ENCODE assay signal across 1 cellular context in the genomic region with DNA sequence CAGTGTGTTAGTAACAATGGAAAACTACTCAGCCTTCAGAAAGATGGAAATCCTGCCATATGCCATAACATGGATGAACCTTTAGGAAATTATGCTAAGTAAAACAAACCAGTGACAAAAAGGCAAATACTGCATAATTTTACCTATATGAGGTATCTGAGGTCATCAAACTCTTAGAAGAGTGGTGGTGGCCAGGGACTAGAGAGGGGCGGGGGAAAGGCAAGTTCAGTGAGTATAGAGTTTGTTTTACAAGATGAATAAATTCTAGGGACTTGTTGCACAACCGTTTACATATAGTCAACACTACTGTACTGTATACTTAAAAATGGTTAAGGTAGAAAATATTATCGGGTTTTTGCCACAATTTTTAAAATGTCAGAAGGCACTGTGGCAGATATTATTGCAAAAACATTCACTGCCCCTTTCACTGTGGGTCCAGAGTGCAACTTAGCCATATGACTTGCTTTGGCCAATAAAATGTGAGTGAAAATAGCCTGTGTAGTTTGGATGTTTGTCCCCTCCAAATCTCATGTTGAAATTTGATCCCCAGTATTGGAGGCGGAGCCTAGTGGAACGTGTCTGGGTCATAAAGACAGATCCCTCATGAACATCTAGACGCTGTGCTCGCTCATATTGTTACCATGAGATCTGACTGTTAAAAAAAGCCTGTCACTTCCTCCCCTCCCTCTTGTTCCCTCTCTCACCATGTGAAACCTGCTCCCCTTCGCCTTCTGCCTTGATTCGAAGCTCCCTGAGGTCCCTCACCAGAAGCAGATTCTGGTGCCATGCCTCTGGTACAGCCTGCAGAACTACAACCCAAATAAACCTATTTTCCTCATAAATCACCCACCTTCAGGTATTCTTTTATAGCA.
TF ChIP-seq lines count a peak whose summit lies in the region.

No MANE protein-coding gene starts in this region.

TF ChIP-seq in WTC11, 78 proteins besides CTCF, POLR2A, EP300 and RAD21 (continued from another document):
- TF ChIP-seq, protein P1, sequence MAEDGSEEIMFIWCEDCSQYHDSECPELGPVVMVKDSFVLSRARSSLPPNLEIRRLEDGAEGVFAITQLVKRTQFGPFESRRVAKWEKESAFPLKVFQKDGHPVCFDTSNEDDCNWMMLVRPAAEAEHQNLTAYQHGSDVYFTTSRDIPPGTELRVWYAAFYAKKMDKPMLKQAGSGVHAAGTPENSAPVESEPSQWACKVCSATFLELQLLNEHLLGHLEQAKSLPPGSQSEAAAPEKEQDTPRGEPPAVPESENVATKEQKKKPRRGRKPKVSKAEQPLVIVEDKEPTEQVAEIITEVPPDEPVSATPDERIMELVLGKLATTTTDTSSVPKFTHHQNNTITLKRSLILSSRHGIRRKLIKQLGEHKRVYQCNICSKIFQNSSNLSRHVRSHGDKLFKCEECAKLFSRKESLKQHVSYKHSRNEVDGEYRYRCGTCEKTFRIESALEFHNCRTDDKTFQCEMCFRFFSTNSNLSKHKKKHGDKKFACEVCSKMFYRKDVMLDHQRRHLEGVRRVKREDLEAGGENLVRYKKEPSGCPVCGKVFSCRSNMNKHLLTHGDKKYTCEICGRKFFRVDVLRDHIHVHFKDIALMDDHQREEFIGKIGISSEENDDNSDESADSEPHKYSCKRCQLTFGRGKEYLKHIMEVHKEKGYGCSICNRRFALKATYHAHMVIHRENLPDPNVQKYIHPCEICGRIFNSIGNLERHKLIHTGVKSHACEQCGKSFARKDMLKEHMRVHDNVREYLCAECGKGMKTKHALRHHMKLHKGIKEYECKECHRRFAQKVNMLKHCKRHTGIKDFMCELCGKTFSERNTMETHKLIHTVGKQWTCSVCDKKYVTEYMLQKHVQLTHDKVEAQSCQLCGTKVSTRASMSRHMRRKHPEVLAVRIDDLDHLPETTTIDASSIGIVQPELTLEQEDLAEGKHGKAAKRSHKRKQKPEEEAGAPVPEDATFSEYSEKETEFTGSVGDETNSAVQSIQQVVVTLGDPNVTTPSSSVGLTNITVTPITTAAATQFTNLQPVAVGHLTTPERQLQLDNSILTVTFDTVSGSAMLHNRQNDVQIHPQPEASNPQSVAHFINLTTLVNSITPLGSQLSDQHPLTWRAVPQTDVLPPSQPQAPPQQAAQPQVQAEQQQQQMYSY (CRISPR knock-in tag; IDR thresholded peaks at IDR 0.05): no peak
- TF ChIP-seq ZNF263 (CRISPR knock-in tag; IDR thresholded peaks at IDR 0.05; ENCODE audit: low read depth) (no peak), NR3C1 (CRISPR knock-in tag; conservative IDR thresholded peaks at IDR 0.05; ENCODE audit: low read depth) (no peak), GTF2I (CRISPR knock-in tag; conservative IDR thresholded peaks at IDR 0.05) (no peak), CBFB (CRISPR knock-in tag; IDR thresholded peaks at IDR 0.05; ENCODE audit: low read depth) (no peak), SP1 (CRISPR knock-in tag; conservative IDR thresholded peaks at IDR 0.05) (no peak), ZNF396 (CRISPR knock-in tag; IDR thresholded peaks at IDR 0.05; ENCODE audit: borderline replicate concordance) (no peak)
- TF ChIP-seq, protein P2, sequence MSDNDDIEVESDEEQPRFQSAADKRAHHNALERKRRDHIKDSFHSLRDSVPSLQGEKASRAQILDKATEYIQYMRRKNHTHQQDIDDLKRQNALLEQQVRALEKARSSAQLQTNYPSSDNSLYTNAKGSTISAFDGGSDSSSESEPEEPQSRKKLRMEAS (CRISPR knock-in tag; IDR thresholded peaks at IDR 0.05): no peak
- TF ChIP-seq, protein P3, sequence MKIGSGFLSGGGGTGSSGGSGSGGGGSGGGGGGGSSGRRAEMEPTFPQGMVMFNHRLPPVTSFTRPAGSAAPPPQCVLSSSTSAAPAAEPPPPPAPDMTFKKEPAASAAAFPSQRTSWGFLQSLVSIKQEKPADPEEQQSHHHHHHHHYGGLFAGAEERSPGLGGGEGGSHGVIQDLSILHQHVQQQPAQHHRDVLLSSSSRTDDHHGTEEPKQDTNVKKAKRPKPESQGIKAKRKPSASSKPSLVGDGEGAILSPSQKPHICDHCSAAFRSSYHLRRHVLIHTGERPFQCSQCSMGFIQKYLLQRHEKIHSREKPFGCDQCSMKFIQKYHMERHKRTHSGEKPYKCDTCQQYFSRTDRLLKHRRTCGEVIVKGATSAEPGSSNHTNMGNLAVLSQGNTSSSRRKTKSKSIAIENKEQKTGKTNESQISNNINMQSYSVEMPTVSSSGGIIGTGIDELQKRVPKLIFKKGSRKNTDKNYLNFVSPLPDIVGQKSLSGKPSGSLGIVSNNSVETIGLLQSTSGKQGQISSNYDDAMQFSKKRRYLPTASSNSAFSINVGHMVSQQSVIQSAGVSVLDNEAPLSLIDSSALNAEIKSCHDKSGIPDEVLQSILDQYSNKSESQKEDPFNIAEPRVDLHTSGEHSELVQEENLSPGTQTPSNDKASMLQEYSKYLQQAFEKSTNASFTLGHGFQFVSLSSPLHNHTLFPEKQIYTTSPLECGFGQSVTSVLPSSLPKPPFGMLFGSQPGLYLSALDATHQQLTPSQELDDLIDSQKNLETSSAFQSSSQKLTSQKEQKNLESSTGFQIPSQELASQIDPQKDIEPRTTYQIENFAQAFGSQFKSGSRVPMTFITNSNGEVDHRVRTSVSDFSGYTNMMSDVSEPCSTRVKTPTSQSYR (CRISPR knock-in tag; IDR thresholded peaks at IDR 0.05): no peak
